ENCODE assay signal across 13 cellular contexts in genomic region chr1:109959632-109959973, GRCh38. TPM values are rescaled to one million over a fixed set of nuclear protein-coding genes. Genes with fewer than 3 reads are reported as not detected.
DNase-seq lines count a peak whose midpoint lies in the region; TF ChIP-seq lines count a peak whose summit lies in the region.
"Had no signal": no experiment of that assay in that cellular context is flagged by ENCODE, and none has a peak within 500 bp of the region (broad histone marks: within the 10 kb centered on the region; RNA-seq: fewer than 3 reads in every experiment).

No MANE protein-coding gene starts in this region.

- H3K4me3 ChIP-seq in Caco-2 (ENCODE audit: low read depth, low read length) (no peak overlapping the region), SK-N-MC (0 out of 2 replicates have a peak overlapping the region, but pooled peaks have one; percentile 40), iPS-18a (ENCODE audit: low read length) (peak overlapping the region; percentile 39), trophoblast cell (ENCODE audit: low read depth, low read length) (no peak overlapping the region), spleen (no peak overlapping the region)
- H3K4me3 ChIP-seq: ascending aorta, tibial artery had no signal

- peak overlapping the region; percentile 6 for H3K9ac ChIP-seq in SK-N-MC (ENCODE audit: insufficient read length)
- no peak overlapping the region for H3K9ac ChIP-seq in iPS-18a (ENCODE audit: low read length)
- no peak overlapping the region for H3K9ac ChIP-seq in trophoblast cell (ENCODE audit: low read length)

- intact Hi-C loops in Caco-2 (cut with micrococcal nuclease; ENCODE audit: unreplicated experiment) = no loop called here
- intact Hi-C loops in spleen (cut with DNase I; ENCODE audit: low total_unique reads) = no loop called here

- peak overlapping the region; percentile 80 for H3K27ac Mint-ChIP-seq in Caco-2 (ENCODE audit: unreplicated experiment)

- H3K4ac ChIP-seq in trophoblast cell (ENCODE audit: low read depth, low read length) = no peak overlapping the region

- H2AK5ac ChIP-seq in trophoblast cell (ENCODE audit: low read length) = no peak overlapping the region

- no peak overlapping the region for H2AFZ ChIP-seq in trophoblast cell (ENCODE audit: insufficient read depth, low read length, poor library complexity)

- H3K9me3 Mint-ChIP-seq in Caco-2 (ENCODE audit: unreplicated experiment) = no peaks in the 10 kb centered on the region
- H3K9me3 Mint-ChIP-seq: neural crest cell had no signal

- H3K9me3 ChIP-seq in Caco-2 (no peaks in the 10 kb centered on the region), SK-N-MC (ENCODE audit: low read depth, low read length) (no peaks in the 10 kb centered on the region), iPS-18a (ENCODE audit: control insufficient read depth, low read depth, low read length) (no peaks in the 10 kb centered on the region), trophoblast cell (ENCODE audit: insufficient read depth, low read depth, low read length) (no peaks in the 10 kb centered on the region), spleen (no peaks in the 10 kb centered on the region)
- H3K9me3 ChIP-seq: ascending aorta, tibial artery had no signal

- no peaks in the 10 kb centered on the region for H3K36me3 ChIP-seq in Caco-2 (ENCODE audit: control insufficient read depth, insufficient read depth, low read length)
- no peaks in the 10 kb centered on the region for H3K36me3 ChIP-seq in SK-N-MC (ENCODE audit: insufficient read depth, low read length)
- H3K36me3 ChIP-seq in iPS-18a (ENCODE audit: control insufficient read depth, low read depth, low read length) = no peaks in the 10 kb centered on the region
- H3K36me3 ChIP-seq in trophoblast cell (ENCODE audit: control insufficient read depth in 1 of 2, insufficient read depth in 2 of 2, low read length in 2 of 2) = no peaks in the 10 kb centered on the region
- H3K36me3 ChIP-seq in spleen = no peaks in the 10 kb centered on the region
- H3K36me3 ChIP-seq: ascending aorta, tibial artery had no signal

- H3K14ac ChIP-seq in trophoblast cell (ENCODE audit: low read length) = peak overlapping the region; percentile 6

- peak overlapping the region; percentile 50 for H4K91ac ChIP-seq in trophoblast cell (ENCODE audit: low read depth, low read length)

- H3K79me1 ChIP-seq in trophoblast cell (ENCODE audit: low read length) = peaks cover 25% of the 10 kb centered on the region

- TSS peak; percentile 92 for BruUV-seq in Caco-2 (replicated peaks; lab: Mats Ljungman, UMichigan)

- H2BK120ac ChIP-seq in trophoblast cell (ENCODE audit: insufficient read depth, low read length, poor library complexity) = peak overlapping the region; percentile 52

- no peak overlapping the region for H4K12ac ChIP-seq in trophoblast cell (ENCODE audit: low read depth, low read length)

- H2BK5ac ChIP-seq in trophoblast cell (ENCODE audit: low read depth, low read length, poor library complexity) = peak overlapping the region; percentile 81

- H4K8ac ChIP-seq in trophoblast cell (ENCODE audit: low read depth, low read length) = peak overlapping the region; percentile 26

- H3K27me3 Mint-ChIP-seq in Caco-2 (ENCODE audit: insufficient read depth, unreplicated experiment) = no peaks in the 10 kb centered on the region

- peak overlapping the region; percentile 15 for H2BK12ac ChIP-seq in trophoblast cell (ENCODE audit: low read length)

- no CpG with 5 or more reads among the region's 1 CpG for WGBS in trophoblast cell (ENCODE audit: extremely low coverage, insufficient coverage, insufficient read length)
- WGBS in spleen, 5 donors = 67 to 86% (median 77%) methylated on average over 1 of the region's 1 CpG

- no peak overlapping the region for H3K23ac ChIP-seq in trophoblast cell (ENCODE audit: low read length)

- no peaks in the 10 kb centered on the region for H3K27me3 ChIP-seq in Caco-2 (replicated peaks; ENCODE audit: control insufficient read depth, insufficient read depth, low read length)
- peaks cover 39% of the 10 kb centered on the region for H3K27me3 ChIP-seq in iPS-18a (ENCODE audit: control insufficient read depth, insufficient read depth, low read length)
- H3K27me3 ChIP-seq in trophoblast cell (ENCODE audit: insufficient read depth, low read length) = no peaks in the 10 kb centered on the region
- no peaks in the 10 kb centered on the region for H3K27me3 ChIP-seq in spleen (replicated peaks in 1 of 7)
- H3K27me3 ChIP-seq: ascending aorta, tibial artery had no signal

- no peak for TF ChIP-seq POLR2A in spleen (IDR thresholded peaks at IDR 0.05)

- H3K4me1 ChIP-seq in Caco-2 (peaks cover 59% of the 10 kb centered on the region), iPS-18a (ENCODE audit: control insufficient read depth, low read depth, low read length) (peaks cover 42% of the 10 kb centered on the region), trophoblast cell (ENCODE audit: control insufficient read depth in 1 of 2, insufficient read depth in 2 of 2, low read length in 2 of 2) (peaks cover 7 to 22% of the 10 kb centered on the region in 2 experiments), spleen (peaks cover 0 to 5% (median 0%) of the 10 kb centered on the region in 6 donors)

- peak overlapping the region; percentile 3 for H3K4me2 ChIP-seq in trophoblast cell (ENCODE audit: low read length)

- no peak overlapping the region for H3K4me3 Mint-ChIP-seq in Caco-2 (ENCODE audit: unreplicated experiment)

- CTCF ChIA-PET in Caco-2 (lab: Charles Lee) = interaction anchor here (1.0 to 3.8 kb wide), 7 partner anchors 11 to 186 kb away, joined by 3 to 49 read pairs (median 7); partner anchors contain the start of gene AHCYL1

- POLR2A ChIA-PET in Caco-2 (lab: Charles Lee) = interaction anchor here (1.8 to 3.1 kb wide), 2 partner anchors 11 to 25 kb away, joined by 8 to 17 read pairs; partner anchors contain the start of gene AHCYL1

- peaks cover 16% of the 10 kb centered on the region for H3K36me3 Mint-ChIP-seq in Caco-2 (ENCODE audit: insufficient read depth, unreplicated experiment)

- no peak overlapping the region for H3K18ac ChIP-seq in trophoblast cell (ENCODE audit: low read length)

- TF ChIP-seq CTCF in Caco-2 (IDR thresholded peaks at IDR 0.05; ENCODE audit: insufficient read depth in 1 of 2, low read depth in 1 of 2, low read length in 1 of 2, severe bottlenecking in 1 of 2, unreplicated experiment in 1 of 2) (no peak), spleen (IDR thresholded peaks at IDR 0.05 in 8 of 11, conservative IDR thresholded peaks at IDR 0.05 in 3 of 11) (no peak)

- H3K79me2 ChIP-seq in trophoblast cell (ENCODE audit: control insufficient read depth, insufficient read depth, low read length, poor library complexity) = peaks cover 2% of the 10 kb centered on the region

- peaks cover 44% of the 10 kb centered on the region for H3K4me1 Mint-ChIP-seq in Caco-2 (ENCODE audit: low read depth, unreplicated experiment)

- H3K27ac ChIP-seq in SK-N-MC (peak overlapping the region; percentile 77), iPS-18a (ENCODE audit: low read length) (no peak overlapping the region), trophoblast cell (ENCODE audit: low read depth, low read length) (peak overlapping the region; percentile 83), spleen (no peak overlapping the region)

- DNase-seq in Caco-2 (no peak), SK-N-MC (ENCODE audit: low read depth, low spot score) (no peak), trophoblast cell (no peak), spleen (no peak), NK-92 (lab: John Stamatoyannopoulos, UW; ENCODE audit: unreplicated experiment) (no peak), NAMALWA (ENCODE audit: low spot score) (no peak)
- DNase-seq in activated naive CD4-positive, alpha-beta T cell treated with anti-CD3 and anti-CD28 coated beads, Interleukin-2, amount 50 U/mL, for 16 hours = no peak
- DNase-seq: activated CD4-positive, alpha-beta T cell treated with anti-CD3 and anti-CD28 coated beads, Interleukin-2, amount 50 U/mL, for 1 hour; T-helper 2 cell; tibial artery had no signal

RNA-seq across cellular contexts. Expression of gene AHCYL1, which starts 25.0 kb away (rescaled TPM):
- total RNA-seq in Caco-2 (2022) = 62.6 and 64.2 TPM in 2 replicates
- 84.4 and 84.7 TPM in 2 replicates for polyA plus RNA-seq in trophoblast cell (2013)
- 10 to 100 TPM; 47.1 to 65.3 (median 52.7) TPM for total RNA-seq in spleen
- 10 to 100 TPM; 16.2 to 29.9 (median 21.1) TPM for polyA plus RNA-seq in spleen

RNA-seq across cellular contexts. Expression of gene CSF1, which starts 49.0 kb away (rescaled TPM):
- total RNA-seq in Caco-2 (2022) (3.7 and 3.9 TPM in 2 replicates), spleen (100 to 1,000 TPM in 4 of 7 donors, 10 to 100 TPM in 3; 54.2 to 207 (median 112) TPM)
- 10.4 and 10.7 TPM in 2 replicates for polyA plus RNA-seq in trophoblast cell (2013)
- polyA plus RNA-seq in spleen = 10 to 100 TPM in 1 of 3 donors, 1 to 10 TPM in 2; 5.8 to 17.3 (median 8.1) TPM

Comparison
In these comparisons a context has a peak if more than half of its experiments do, and no peak if none do; other contexts are left out.
1. H3K4me3 ChIP-seq: peak in SK-N-MC (single experiment) and iPS-18a (single experiment); none in Caco-2 (single experiment), trophoblast cell (single experiment) and spleen (0 of 8).
2. H3K27ac ChIP-seq: peak in SK-N-MC (single experiment) and trophoblast cell (single experiment); none in iPS-18a (single experiment) and spleen (0 of 8).
3. RNA of gene CSF1, which starts 49.0 kb away (total RNA-seq): 54.2 to 207 TPM in spleen; 3.7 to 3.9 TPM in Caco-2; every median in the first group is over 10 times any median in the second.